ENCODE assay signal across 15 cellular contexts in the genomic region with DNA sequence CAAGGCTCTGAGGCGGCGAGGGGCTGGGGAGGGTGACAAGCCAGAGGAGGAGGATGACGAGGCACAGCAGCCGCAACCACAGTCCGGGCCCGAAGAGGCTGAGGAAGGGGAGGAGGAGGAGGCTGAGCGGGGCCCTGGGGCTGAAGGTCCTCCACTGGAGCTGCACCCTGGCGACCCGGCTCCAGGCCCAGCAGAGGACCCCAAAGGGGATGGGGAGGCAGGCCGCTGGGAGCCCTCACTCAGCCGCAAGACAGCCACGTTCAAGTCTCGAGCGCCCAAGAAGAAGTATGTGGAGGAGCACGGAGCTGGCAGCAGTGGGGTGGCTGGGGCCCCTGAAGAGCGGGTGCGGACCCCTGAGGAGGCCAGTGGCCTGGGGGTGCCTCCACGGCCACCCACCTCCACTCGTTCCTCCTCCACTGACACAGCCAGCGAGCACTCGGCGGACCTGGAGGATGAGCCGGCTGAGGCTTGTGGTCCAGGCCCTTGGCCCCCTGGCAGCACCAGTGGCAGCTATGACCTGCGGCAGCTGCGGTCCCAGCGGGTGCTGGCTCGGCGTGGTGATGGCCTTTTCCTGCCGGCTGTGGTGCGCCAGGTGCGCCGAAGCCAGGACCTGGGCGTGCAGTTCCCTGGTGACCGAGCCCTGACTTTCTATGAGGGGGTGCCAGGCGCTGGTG. TPM values are rescaled to one million over a fixed set of nuclear protein-coding genes. Genes with fewer than 3 reads are reported as not detected.
DNase-seq lines count a peak whose midpoint lies in the region; ATAC-seq and TF ChIP-seq lines count a peak whose summit lies in the region.
"Had no signal": no experiment of that assay in that cellular context is flagged by ENCODE, and none has a peak within 500 bp of the region (broad histone marks: within the 10 kb centered on the region; RNA-seq: fewer than 3 reads in every experiment).

No MANE protein-coding gene starts in this region.

- TF ChIP-seq POLR2A in tibial nerve (IDR thresholded peaks at IDR 0.05) = no peak

- no peak for DNase-seq in heart right ventricle
- no peak for DNase-seq in cardiac septum (ENCODE audit: low spot score)
- no peak for DNase-seq in activated T-helper 1 cell treated with anti-CD3 and anti-CD28 coated beads, Interleukin-12 subunit alpha, Interleukin-12 subunit beta, Interleukin-2, Interleukin-4 antibody, amounts not matched to agents 30 ng/mL and 10 ng/mL and 1 ng/mL, durations not matched to agents 14 hours and 24 hours and 36 hours (ENCODE audit: low spot score)
- no peak for DNase-seq in mesenchymal stem cell
- no peak for DNase-seq in tibial nerve (ENCODE audit: low spot score in 2 of 2)
- no peak for DNase-seq in NOMO-1 (lab: John Stamatoyannopoulos, UW; ENCODE audit: unreplicated experiment in 2 of 2)
- no peak for DNase-seq in inferior parietal cortex (ENCODE audit: extremely low spot score)
- DNase-seq: activated CD4-positive, alpha-beta memory T cell treated with anti-CD3 and anti-CD28 coated beads for 36 hours; NCI-H1930; SHP77; T-helper 9 cell had no signal

- H3K36me3 ChIP-seq in heart right ventricle (peaks cover 0 to 54% (median 27%) of the 10 kb centered on the region in 9 donors), mesenchymal stem cell (ENCODE audit: control insufficient read depth in 1 of 2, insufficient read depth in 2 of 2, low read depth in 1 of 2, low read length in 2 of 2) (peaks cover 49 to 51% of the 10 kb centered on the region in 2 experiments), tibial nerve (peaks cover 0 to 47% (median 19%) of the 10 kb centered on the region in 3 donors)

- no peaks in the 10 kb centered on the region for H3K9me3 Mint-ChIP-seq in activated T-helper 1 cell treated with anti-CD3 and anti-CD28 coated beads, Interleukin-12 subunit alpha, Interleukin-12 subunit beta, Interleukin-2, Interleukin-4 antibody, amounts not matched to agents 30 ng/mL and 10 ng/mL and 1 ng/mL, durations not matched to agents 14 hours and 24 hours and 36 hours
- H3K9me3 Mint-ChIP-seq: activated CD4-positive, alpha-beta memory T cell treated with anti-CD3 and anti-CD28 coated beads for 36 hours; nephron progenitor cell had no signal

- H3K36me3 Mint-ChIP-seq in activated T-helper 1 cell treated with anti-CD3 and anti-CD28 coated beads, Interleukin-12 subunit alpha, Interleukin-12 subunit beta, Interleukin-2, Interleukin-4 antibody, amounts not matched to agents 30 ng/mL and 10 ng/mL and 1 ng/mL, durations not matched to agents 14 hours and 24 hours and 36 hours (ENCODE audit: low read depth) = peaks cover 23% of the 10 kb centered on the region

- H3K27me3 ChIP-seq in heart right ventricle (no peaks in the 10 kb centered on the region), mesenchymal stem cell (ENCODE audit: control insufficient read depth in 1 of 2, insufficient read depth in 1 of 2, low read length in 2 of 2) (no peaks in the 10 kb centered on the region), tibial nerve (no peaks in the 10 kb centered on the region)

- no peak for TF ChIP-seq EP300 in tibial nerve (IDR thresholded peaks at IDR 0.05)

- H3K9me3 ChIP-seq in heart right ventricle (no peaks in the 10 kb centered on the region), mesenchymal stem cell (ENCODE audit: control insufficient read depth, low read length) (no peaks in the 10 kb centered on the region), tibial nerve (no peaks in the 10 kb centered on the region)

- intact Hi-C loops in heart right ventricle (cut with DNase I) (no loop called here), cardiac septum (cut with DNase I) (no loop called here)
- intact Hi-C loops in activated T-helper 1 cell treated with anti-CD3 and anti-CD28 coated beads, Interleukin-12 subunit alpha, Interleukin-12 subunit beta, Interleukin-2, Interleukin-4 antibody, amounts not matched to agents 30 ng/mL and 10 ng/mL and 1 ng/mL, durations not matched to agents 14 hours and 24 hours and 36 hours (cut with micrococcal nuclease) = no loop called here

- TF ChIP-seq CTCF in heart right ventricle (IDR thresholded peaks at IDR 0.05) = no peak
- TF ChIP-seq CTCF in tibial nerve (IDR thresholded peaks at IDR 0.05) = no peak

- 87 to 90% methylated on average over 35 of the region's 35 CpGs for WGBS in heart right ventricle, 2 donors
- whole genome bisulfite sequencing in mesenchymal stem cell = 95% methylated on average over 34 of the region's 35 CpGs
- 83 to 86% methylated on average over 15 to 16 of the region's 35 CpGs for WGBS in tibial nerve, 2 donors

- ATAC-seq in heart right ventricle = no peak
- no peak for ATAC-seq in GM21576 (IDR thresholded peaks at IDR 0.05; ENCODE audit: unreplicated experiment)
- ATAC-seq: left lobe of liver had no signal

- no peak overlapping the region for H3K14ac ChIP-seq in mesenchymal stem cell (ENCODE audit: low read length in 2 of 2)

- peaks cover 2% of the 10 kb centered on the region for H3K79me1 ChIP-seq in mesenchymal stem cell (replicated peaks; ENCODE audit: low read length, poor library complexity, severe bottlenecking)

- no peak overlapping the region for H3K4ac ChIP-seq in mesenchymal stem cell (ENCODE audit: low read depth in 1 of 2, low read length in 2 of 2)

- H3K4me3 ChIP-seq in heart right ventricle (no peak overlapping the region), mesenchymal stem cell (ENCODE audit: insufficient read depth in 1 of 2, low read depth in 1 of 2, low read length in 2 of 2) (no peak overlapping the region), tibial nerve (no peak overlapping the region)

- H3K23ac ChIP-seq in mesenchymal stem cell (ENCODE audit: low read length in 2 of 2) = no peak overlapping the region

- no peak overlapping the region for H4K91ac ChIP-seq in mesenchymal stem cell (ENCODE audit: low read length)

- H3K4me3 Mint-ChIP-seq in activated T-helper 1 cell treated with anti-CD3 and anti-CD28 coated beads, Interleukin-12 subunit alpha, Interleukin-12 subunit beta, Interleukin-2, Interleukin-4 antibody, amounts not matched to agents 30 ng/mL and 10 ng/mL and 1 ng/mL, durations not matched to agents 14 hours and 24 hours and 36 hours = no peak overlapping the region
- H3K4me3 Mint-ChIP-seq: activated CD4-positive, alpha-beta memory T cell treated with anti-CD3 and anti-CD28 coated beads for 36 hours had no signal

- H2BK12ac ChIP-seq in mesenchymal stem cell (ENCODE audit: low read length in 2 of 2) = peak overlapping the region in 1 of 2 experiments; percentile 21

- H2AK5ac ChIP-seq in mesenchymal stem cell (ENCODE audit: low read length, severe bottlenecking) = peak overlapping the region; percentile 94

- no peak overlapping the region for H2BK120ac ChIP-seq in mesenchymal stem cell (ENCODE audit: low read depth, low read length)

- H3K4me1 ChIP-seq in heart right ventricle (peaks cover 36 to 64% (median 55%) of the 10 kb centered on the region in 9 donors), mesenchymal stem cell (ENCODE audit: control insufficient read depth, insufficient read depth, low read depth, low read length) (peaks cover 61% of the 10 kb centered on the region), tibial nerve (peaks cover 0 to 74% (median 39%) of the 10 kb centered on the region in 4 donors)

- H3K27ac ChIP-seq in heart right ventricle (peak overlapping the region in 7 of 10 donors; percentile 78 to 99 (median 95)), mesenchymal stem cell (ENCODE audit: low read length, poor library complexity, severe bottlenecking) (peak overlapping the region; percentile 97), tibial nerve (peak overlapping the region in 3 of 4 donors; percentile 87 to 100 (median 99))

- no peak overlapping the region for H4K8ac ChIP-seq in mesenchymal stem cell (ENCODE audit: low read length)

- H2BK5ac ChIP-seq in mesenchymal stem cell (ENCODE audit: low read depth, low read length, poor library complexity, severe bottlenecking) = no peak overlapping the region

- H3K4me1 Mint-ChIP-seq in activated T-helper 1 cell treated with anti-CD3 and anti-CD28 coated beads, Interleukin-12 subunit alpha, Interleukin-12 subunit beta, Interleukin-2, Interleukin-4 antibody, amounts not matched to agents 30 ng/mL and 10 ng/mL and 1 ng/mL, durations not matched to agents 14 hours and 24 hours and 36 hours (ENCODE audit: low read depth) = peaks cover 54% of the 10 kb centered on the region

- no peaks in the 10 kb centered on the region for H3K27me3 Mint-ChIP-seq in activated T-helper 1 cell treated with anti-CD3 and anti-CD28 coated beads, Interleukin-12 subunit alpha, Interleukin-12 subunit beta, Interleukin-2, Interleukin-4 antibody, amounts not matched to agents 30 ng/mL and 10 ng/mL and 1 ng/mL, durations not matched to agents 14 hours and 24 hours and 36 hours (ENCODE audit: insufficient read depth)
- H3K27me3 Mint-ChIP-seq: activated CD4-positive, alpha-beta memory T cell treated with anti-CD3 and anti-CD28 coated beads for 36 hours; activated naive CD8-positive, alpha-beta T cell had no signal

- H2AFZ ChIP-seq in mesenchymal stem cell (ENCODE audit: low read depth, low read length) = no peak overlapping the region

- peak overlapping the region; percentile 88 for H3K27ac Mint-ChIP-seq in activated T-helper 1 cell treated with anti-CD3 and anti-CD28 coated beads, Interleukin-12 subunit alpha, Interleukin-12 subunit beta, Interleukin-2, Interleukin-4 antibody, amounts not matched to agents 30 ng/mL and 10 ng/mL and 1 ng/mL, durations not matched to agents 14 hours and 24 hours and 36 hours
- H3K27ac Mint-ChIP-seq: activated CD4-positive, alpha-beta memory T cell treated with anti-CD3 and anti-CD28 coated beads for 36 hours had no signal

- H3K9ac ChIP-seq in mesenchymal stem cell (ENCODE audit: low read length) = peak overlapping the region; percentile 98

- H2BK15ac ChIP-seq in mesenchymal stem cell (ENCODE audit: low read depth, poor library complexity, severe bottlenecking) = peak overlapping the region; percentile 23

- H3K18ac ChIP-seq in mesenchymal stem cell (ENCODE audit: low read depth in 1 of 2, low read length in 2 of 2) = no peak overlapping the region

- H3K4me2 ChIP-seq in mesenchymal stem cell (ENCODE audit: low read length, poor library complexity, severe bottlenecking) = no peak overlapping the region

RNA-seq across cellular contexts. Expression of a gene that starts 2.9 kb away (rescaled TPM):
- total RNA-seq in heart right ventricle = 10 to 100 TPM; 27.9 to 42.0 (median 32.0) TPM
- 10 to 100 TPM; 17.6 to 39.8 TPM for polyA plus RNA-seq in heart right ventricle
- total RNA-seq in cardiac septum = 51.3 TPM
- 66.9 and 68.0 TPM in 2 replicates for total RNA-seq in activated T-helper 1 cell treated with anti-CD3 and anti-CD28 coated beads, Interleukin-12 subunit alpha, Interleukin-12 subunit beta, Interleukin-2, Interleukin-4 antibody, amounts not matched to agents 30 ng/mL and 10 ng/mL and 1 ng/mL, durations not matched to agents 14 hours and 24 hours and 36 hours
- 55.2 TPM for polyA plus RNA-seq in mesenchymal stem cell (2013, experiment 1 of 2)
- polyA plus RNA-seq in mesenchymal stem cell (2013, experiment 2 of 2) = 52.0 TPM
- total RNA-seq in tibial nerve = 10 to 100 TPM; 27.0 to 74.1 (median 41.3) TPM

RNA-seq across cellular contexts. Expression of a gene that starts 17.1 kb away (rescaled TPM):
- 10 to 100 TPM; 29.8 to 40.2 (median 32.9) TPM for total RNA-seq in heart right ventricle
- 10 to 100 TPM; 31.8 to 49.0 TPM for polyA plus RNA-seq in heart right ventricle
- total RNA-seq in cardiac septum = 37.4 TPM
- 71.9 and 78.4 TPM in 2 replicates for total RNA-seq in activated T-helper 1 cell treated with anti-CD3 and anti-CD28 coated beads, Interleukin-12 subunit alpha, Interleukin-12 subunit beta, Interleukin-2, Interleukin-4 antibody, amounts not matched to agents 30 ng/mL and 10 ng/mL and 1 ng/mL, durations not matched to agents 14 hours and 24 hours and 36 hours
- 57.9 TPM for polyA plus RNA-seq in mesenchymal stem cell (2013, experiment 1 of 2)
- 59.6 TPM for polyA plus RNA-seq in mesenchymal stem cell (2013, experiment 2 of 2)
- total RNA-seq in tibial nerve = 10 to 100 TPM; 30.4 to 42.6 (median 35.1) TPM

RNA-seq across cellular contexts. Expression of a gene that starts 29.6 kb away (rescaled TPM):
- 10 to 100 TPM; 31.9 to 46.1 (median 36.4) TPM for total RNA-seq in heart right ventricle
- polyA plus RNA-seq in heart right ventricle = 10 to 100 TPM; 31.2 to 51.0 TPM
- total RNA-seq in cardiac septum = 39.6 TPM
- total RNA-seq in activated T-helper 1 cell treated with anti-CD3 and anti-CD28 coated beads, Interleukin-12 subunit alpha, Interleukin-12 subunit beta, Interleukin-2, Interleukin-4 antibody, amounts not matched to agents 30 ng/mL and 10 ng/mL and 1 ng/mL, durations not matched to agents 14 hours and 24 hours and 36 hours = 56.6 and 57.2 TPM in 2 replicates
- 60.9 TPM for polyA plus RNA-seq in mesenchymal stem cell (2013, experiment 1 of 2)
- 57.5 TPM for polyA plus RNA-seq in mesenchymal stem cell (2013, experiment 2 of 2)
- total RNA-seq in tibial nerve = 10 to 100 TPM; 24.7 to 34.5 (median 28.3) TPM

RNA-seq across cellular contexts. Expression of a gene that starts 29.9 kb away (rescaled TPM):
- total RNA-seq in heart right ventricle (under 1 TPM in 4 of 10 donors, not detected in 6; 0.16 to 0.21 (median 0.19) TPM), cardiac septum (0.16 TPM), tibial nerve (under 1 TPM in 2 of 4 donors, not detected in 2; 0.30 to 0.44 TPM)
- polyA plus RNA-seq in heart right ventricle = under 1 TPM in 1 of 2 donors, not detected in 1; 0.16 TPM
- total RNA-seq in activated T-helper 1 cell treated with anti-CD3 and anti-CD28 coated beads, Interleukin-12 subunit alpha, Interleukin-12 subunit beta, Interleukin-2, Interleukin-4 antibody, amounts not matched to agents 30 ng/mL and 10 ng/mL and 1 ng/mL, durations not matched to agents 14 hours and 24 hours and 36 hours = 1.0 and 1.4 TPM in 2 replicates
- 2.2 TPM for polyA plus RNA-seq in mesenchymal stem cell (2013, experiment 1 of 2)
- polyA plus RNA-seq in mesenchymal stem cell (2013, experiment 2 of 2) = 2.4 TPM

RNA-seq across cellular contexts. Expression of a gene that starts 30.4 kb away (rescaled TPM):
- total RNA-seq in heart right ventricle (1 to 10 TPM; 1.2 to 5.9 (median 2.6) TPM), cardiac septum (4.0 TPM), tibial nerve (1 to 10 TPM; 3.8 to 9.0 (median 8.1) TPM)
- polyA plus RNA-seq in heart right ventricle = 10 to 100 TPM in 1 of 2 donors, 1 to 10 TPM in 1; 5.0 to 10.4 TPM
- total RNA-seq in activated T-helper 1 cell treated with anti-CD3 and anti-CD28 coated beads, Interleukin-12 subunit alpha, Interleukin-12 subunit beta, Interleukin-2, Interleukin-4 antibody, amounts not matched to agents 30 ng/mL and 10 ng/mL and 1 ng/mL, durations not matched to agents 14 hours and 24 hours and 36 hours = 48.7 and 50.1 TPM in 2 replicates
- 50.5 TPM for polyA plus RNA-seq in mesenchymal stem cell (2013, experiment 1 of 2)
- polyA plus RNA-seq in mesenchymal stem cell (2013, experiment 2 of 2) = 52.5 TPM
